14 cellular contexts compared by ENCODE assay signal in genomic region chr4:151322161-151322560, GRCh38. TPM values are rescaled to one million over a fixed set of nuclear protein-coding genes. Genes with fewer than 3 reads are reported as not detected.
"Had no signal": no experiment of that assay in that cellular context is flagged by ENCODE, and none has a peak within 500 bp of the region (broad histone marks: within the 10 kb centered on the region; RNA-seq: fewer than 3 reads in every experiment).

No MANE protein-coding gene starts in this region.

RNA-seq across cellular contexts. Expression of gene SH3D19, which starts 3.2 kb away (rescaled TPM):
- total RNA-seq: activated CD4-positive, alpha-beta memory T cell treated with anti-CD3 and anti-CD28 coated beads, Interleukin-2, amount 10 ng/mL, durations not matched to agents 7 days and 5 days; activated CD8-positive, alpha-beta memory T cell treated with anti-CD3 and anti-CD28 coated beads, Interleukin-2, amount 10 ng/mL, durations not matched to agents 7 days and 5 days had no signal

RNA-seq across cellular contexts. Expression of gene PRSS48, which starts 45.2 kb away (rescaled TPM):
- total RNA-seq: activated CD4-positive, alpha-beta memory T cell treated with anti-CD3 and anti-CD28 coated beads, Interleukin-2, amount 10 ng/mL, durations not matched to agents 7 days and 5 days; activated CD8-positive, alpha-beta memory T cell treated with anti-CD3 and anti-CD28 coated beads, Interleukin-2, amount 10 ng/mL, durations not matched to agents 7 days and 5 days; cardiac septum; dermis microvascular lymphatic vessel endothelial cell; epithelial cell of proximal tubule; left cardiac atrium; lower lobe of right lung; mesothelial cell of epicardium; myocyte; osteoblast; prostate gland; subcutaneous adipose tissue; T-cell had no signal
- polyA plus RNA-seq: neural cell had no signal
